1 cellular context compared by ENCODE assay signal in the genomic region with DNA sequence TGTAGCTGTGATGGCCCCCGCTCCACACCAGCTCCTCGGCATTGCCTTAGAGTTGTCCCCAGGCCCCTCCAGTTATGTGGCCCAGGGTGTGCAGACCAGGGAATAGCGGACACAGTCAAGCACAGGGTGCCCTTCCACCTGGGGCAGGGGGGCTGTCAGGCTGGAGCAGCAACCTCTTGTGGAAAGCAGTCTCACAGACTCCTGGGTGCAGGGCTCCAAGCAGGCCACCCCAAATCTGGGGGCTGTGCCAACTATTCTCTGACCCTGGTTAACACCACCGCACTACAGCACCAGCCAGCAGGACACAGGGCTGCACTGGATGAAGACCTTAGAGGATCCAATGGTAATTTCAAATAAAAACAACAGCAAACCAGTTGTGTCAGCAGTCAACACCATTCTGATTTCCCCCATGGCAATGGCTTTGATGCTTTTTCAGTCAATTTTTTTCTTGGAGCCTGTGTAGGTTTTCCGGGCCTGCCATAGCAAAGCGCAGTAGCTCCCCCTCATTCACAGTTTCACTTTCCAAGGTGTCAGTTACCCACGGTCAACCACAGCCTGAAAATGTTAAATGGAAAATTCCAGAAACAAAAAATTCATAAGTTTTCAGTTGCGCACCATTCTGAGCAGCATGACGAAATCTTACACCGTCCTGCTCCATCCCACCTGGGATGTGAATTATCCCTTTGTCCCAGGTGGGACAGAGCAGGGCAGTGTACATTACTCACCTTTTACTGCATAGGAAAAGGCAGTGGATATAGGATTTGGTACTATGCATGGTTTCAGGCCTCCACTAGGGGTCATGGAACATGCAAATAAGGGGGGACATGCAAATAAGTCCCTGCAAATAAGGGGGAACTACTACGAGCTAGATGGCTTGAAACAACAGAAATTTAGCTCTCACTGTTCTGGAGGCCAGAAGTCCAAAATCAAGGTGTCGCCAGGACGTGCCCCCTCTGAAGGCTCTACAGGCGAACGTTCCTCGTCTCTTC.
TF ChIP-seq lines count a peak whose summit lies in the region.

No MANE protein-coding gene starts in this region.

TF ChIP-seq in H1, 55 proteins besides CTCF, POLR2A, EP300 and RAD21:
- no peak for TF ChIP-seq BCL11A (IDR thresholded peaks at IDR 0.05; ENCODE audit: low read depth in 2 of 2, low read length in 2 of 2)
- TF ChIP-seq CBX8 (IDR thresholded peaks at IDR 0.05; ENCODE audit: borderline replicate concordance, low read depth, low read length) = no peak
- no peak for TF ChIP-seq SRF (IDR thresholded peaks at IDR 0.05; ENCODE audit: low read depth, low read length)
